ENCODE assay signal across 19 cellular contexts in genomic region chr15:69275104-69275670, GRCh38. TPM values are rescaled to one million over a fixed set of nuclear protein-coding genes. Genes with fewer than 3 reads are reported as not detected.
DNase-seq lines count a peak whose midpoint lies in the region; ATAC-seq, FAIRE-seq and TF ChIP-seq lines count a peak whose summit lies in the region.
"Had no signal": no experiment of that assay in that cellular context is flagged by ENCODE, and none has a peak within 500 bp of the region (broad histone marks: within the 10 kb centered on the region; RNA-seq: fewer than 3 reads in every experiment).

No MANE protein-coding gene starts in this region.

- DNase-seq in A549 (ENCODE audit: low read depth in 1 of 2, low spot score in 1 of 2) (no peak), GM23338 (ENCODE audit: low spot score) (no peak), fibroblast of the aortic adventitia (ENCODE audit: low read depth) (peak; percentile 31), HTR-8/SVneo (ENCODE audit: insufficient read length, low spot score) (no peak), NCI-H1417 treated with DMSO at 0.1 percent for 48 hours (lab: John Stamatoyannopoulos, UW) (no peak), NCI-H2107 treated with DMSO at 0.1 percent for 48 hours (lab: John Stamatoyannopoulos, UW; ENCODE audit: unreplicated experiment) (no peak)
- DNase-seq: C1 segment of cervical spinal cord; CD8-positive, alpha-beta memory T cell; DMS79; KG1; MV-4-11; NCI-H187; NCI-H345; NCI-H524 treated with DMSO at 0.1 percent for 48 hours had no signal

- H3K4me3 Mint-ChIP-seq in GM23338: no peak overlapping the region
- H3K4me3 Mint-ChIP-seq: CD8-positive, alpha-beta memory T cell had no signal

- H3K4me3 ChIP-seq in A549 (no peak overlapping the region), GM23338 (no peak overlapping the region), fibroblast of the aortic adventitia (ENCODE audit: low read depth, low read length) (no peak overlapping the region), neuron (ENCODE audit: low read length) (no peak overlapping the region)

- no peaks in the 10 kb centered on the region for H3K9me3 ChIP-seq in A549
- no peaks in the 10 kb centered on the region for H3K9me3 ChIP-seq in neuron (ENCODE audit: low read length)

- H3K27ac Mint-ChIP-seq in GM23338: no peak overlapping the region
- H3K27ac Mint-ChIP-seq: CD8-positive, alpha-beta memory T cell had no signal

- H3K4me1 ChIP-seq in A549: peaks cover 3% of the 10 kb centered on the region; the same call in 1 of the 3 replicates
- H3K4me1 ChIP-seq in GM23338 (ENCODE audit: insufficient read depth): peaks cover 16% of the 10 kb centered on the region
- peaks cover 28% of the 10 kb centered on the region for H3K4me1 ChIP-seq in neuron (ENCODE audit: insufficient read depth, low read length)

- TF ChIP-seq EP300 in A549 (IDR thresholded peaks at IDR 0.05): no peak

- POLR2A ChIA-PET in A549 (lab: Yijun Ruan, JAX): no interaction called here

- no peak for TF ChIP-seq CTCF in A549 (IDR thresholded peaks at IDR 0.05)
- no peak for TF ChIP-seq CTCF in GM23338 (conservative IDR thresholded peaks at IDR 0.05; ENCODE audit: low read depth in 2 of 2)
- TF ChIP-seq CTCF in fibroblast of the aortic adventitia (IDR thresholded peaks at IDR 0.05; ENCODE audit: insufficient read depth, low read length): no peak

- no peak overlapping the region for H3K27ac ChIP-seq in A549
- 0 out of 2 replicates have a peak overlapping the region, but pooled peaks have one; percentile 2 for H3K27ac ChIP-seq in GM23338 (ENCODE audit: low read depth)

- 78% methylated on average over 4 of the region's 4 CpGs for WGBS in A549 (ENCODE audit: missing lambda C conversion rate)

- H3K36me3 Mint-ChIP-seq in GM23338 (ENCODE audit: low read depth): no peaks in the 10 kb centered on the region

- TF ChIP-seq POLR2A in A549 (IDR thresholded peaks at IDR 0.05; ENCODE audit: low read length): no peak

- H3K79me2 ChIP-seq in GM23338 (replicated peaks; ENCODE audit: insufficient read depth): no peaks in the 10 kb centered on the region

- peaks cover 4% of the 10 kb centered on the region for H3K27me3 Mint-ChIP-seq in GM23338 (ENCODE audit: insufficient read depth, low read depth, poor library complexity)

- CTCF ChIA-PET in A549 (lab: Yijun Ruan, JAX): interaction anchor here (0.6 to 3.7 kb wide), 7 partner anchors 9 to 244 kb away, joined by 3 to 26 read pairs (median 3); partner anchors contain the start of gene GLCE

- no peaks in the 10 kb centered on the region for H3F3A ChIP-seq in GM23338 (replicated peaks; ENCODE audit: low read depth)

- FAIRE-seq in A549 (lab: Jason Lieb, UNC) (peak; percentile 74), HTR-8/SVneo (lab: Jason Lieb, UNC) (no peak)
- FAIRE-seq: GM12892, GM18507, H1 had no signal

- no peaks in the 10 kb centered on the region for H3K9me2 ChIP-seq in GM23338 (ENCODE audit: insufficient read depth)

- ATAC-seq in A549 (no peak), GM23338 (no peak)
- ATAC-seq: Panc1 had no signal

- no peaks in the 10 kb centered on the region for H3K27me3 ChIP-seq in GM23338 (ENCODE audit: insufficient read depth)
- H3K27me3 ChIP-seq in neuron (ENCODE audit: insufficient read depth, low read length): no peaks in the 10 kb centered on the region

- H2AFZ ChIP-seq in GM23338 (no peak overlapping the region), neuron (ENCODE audit: low read depth, low read length) (peak overlapping the region; percentile 15)

- no peaks in the 10 kb centered on the region; the same call in 2 of the 3 replicates for H3K9me3 Mint-ChIP-seq in GM23338
- H3K9me3 Mint-ChIP-seq: CD8-positive, alpha-beta memory T cell had no signal

- H3K4me2 ChIP-seq in A549 (no peak overlapping the region), GM23338 (no peak overlapping the region)

- H3K4me1 Mint-ChIP-seq in GM23338: peaks cover 40% of the 10 kb centered on the region
- H3K4me1 Mint-ChIP-seq: CD8-positive, alpha-beta memory T cell had no signal

- no peaks in the 10 kb centered on the region for H4K20me1 ChIP-seq in GM23338 (replicated peaks; ENCODE audit: insufficient read depth)

- no peak for TF ChIP-seq RAD21 in A549 (conservative IDR thresholded peaks at IDR 0.05 in 1 of 2, IDR thresholded peaks at IDR 0.05 in 1 of 2)

- H3K36me3 ChIP-seq in GM23338 (ENCODE audit: insufficient read depth): no peaks in the 10 kb centered on the region
- no peaks in the 10 kb centered on the region for H3K36me3 ChIP-seq in neuron (ENCODE audit: insufficient read depth, low read length)

TF ChIP-seq in A549, 52 proteins besides CTCF, POLR2A, EP300 and RAD21 (continues in another document):
- TF ChIP-seq ZFP36 (IDR thresholded peaks at IDR 0.05; ENCODE audit: borderline replicate concordance, partially characterized antibody): no peak
- no peak for TF ChIP-seq SMC3 (IDR thresholded peaks at IDR 0.05)
- no peak for TF ChIP-seq TP53 (CRISPR knock-in tag; IDR thresholded peaks at IDR 0.05)
- TF ChIP-seq ZNF302 (CRISPR knock-in tag; IDR thresholded peaks at IDR 0.05): no peak
- no peak for TF ChIP-seq FOXS1 (CRISPR knock-in tag; IDR thresholded peaks at IDR 0.05)
- no peak for TF ChIP-seq USF2 (IDR thresholded peaks at IDR 0.05)
- TF ChIP-seq CEBPB (IDR thresholded peaks at IDR 0.05): no peak
- no peak for TF ChIP-seq EHF (CRISPR knock-in tag; IDR thresholded peaks at IDR 0.05)
- TF ChIP-seq PHF8 (IDR thresholded peaks at IDR 0.05; ENCODE audit: borderline replicate concordance, low read depth): no peak
- TF ChIP-seq PBX3 (IDR thresholded peaks at IDR 0.05): no peak
- TF ChIP-seq HOXB13 (CRISPR knock-in tag; IDR thresholded peaks at IDR 0.05; ENCODE audit: low read depth): no peak

TF ChIP-seq in GM23338, 12 proteins besides CTCF, POLR2A, EP300 and RAD21 (continues in another document):
- TF ChIP-seq JUNB (IDR thresholded peaks at IDR 0.05; ENCODE audit: unreplicated experiment): no peak
- no peak for TF ChIP-seq CREB1 (CRISPR knock-in tag; IDR thresholded peaks at IDR 0.05; ENCODE audit: low read depth)
- no peak for TF ChIP-seq ZNF331 (CRISPR knock-in tag; IDR thresholded peaks at IDR 0.05; ENCODE audit: low read depth)
- no peak for TF ChIP-seq REST (IDR thresholded peaks at IDR 0.05; ENCODE audit: unreplicated experiment)
- TF ChIP-seq NANOG (IDR thresholded peaks at IDR 0.05; ENCODE audit: borderline replicate concordance): no peak
- TF ChIP-seq ZNF114 (CRISPR knock-in tag; IDR thresholded peaks at IDR 0.05): no peak
- no peak for TF ChIP-seq STAT1 (IDR thresholded peaks at IDR 0.05; ENCODE audit: unreplicated experiment)
- TF ChIP-seq EZH2 (IDR thresholded peaks at IDR 0.05; ENCODE audit: low read depth, unreplicated experiment): no peak
- no peak for TF ChIP-seq EZH2phosphoT487 (IDR thresholded peaks at IDR 0.05; ENCODE audit: unreplicated experiment)
- TF ChIP-seq ETS1 (IDR thresholded peaks at IDR 0.05): no peak

RNA-seq across cellular contexts. Expression of gene PAQR5, which starts 23.5 kb away (rescaled TPM):
- 114 and 158 TPM in 2 replicates for polyA plus RNA-seq in A549 (2011; rRNA removed)
- 109 and 154 TPM in 2 replicates for polyA plus RNA-seq in A549 (2012; cell fraction: cytosol; rRNA removed)
- polyA plus RNA-seq in A549 (2012; cell fraction: nucleus; rRNA removed): 113 and 118 TPM in 2 replicates
- 83.8 to 104 TPM (median 90.7 TPM) in 3 replicates for polyA plus RNA-seq in A549 (2017; fragmentation: RNase III; extraction: RNeasy Plus Mini Kit Qiagen cat#74134 plus additional on column Dnase treatment)
- 292 and 372 TPM in 2 replicates for polyA minus RNA-seq in A549 (2011; rRNA and poly(A)+ RNA removed)
- 14.5 and 17.7 TPM in 2 replicates for total RNA-seq in GM23338 (2014; rRNA removed; shearing (Covaris generic))
- polyA plus RNA-seq in GM23338 (2016; fragmentation: Nextera tagmentation; extraction: Ambion mirVana): 8.7 and 10.0 TPM in 2 replicates
- total RNA-seq in fibroblast of the aortic adventitia (ENCODE audit: low replicate concordance): 13.2 TPM in 1 of 2 replicates, not detected in the other
- total RNA-seq: CD8-positive, alpha-beta memory T cell had no signal
- polyA plus RNA-seq: CD8-positive, alpha-beta memory T cell had no signal
